In genomic region chr3:50611464-50612233, GRCh38 we compare ENCODE assay signal across 8 cellular contexts. TPM values are rescaled to one million over a fixed set of nuclear protein-coding genes. Genes with fewer than 3 reads are reported as not detected.
DNase-seq lines count a peak whose midpoint lies in the region; ATAC-seq and TF ChIP-seq lines count a peak whose summit lies in the region.

CISH (minus strand) TSS chr3:50611774; CDS start chr3:50611650, 124 bp downstream.

- H3K9me3 ChIP-seq in IMR-90 (ENCODE audit: control insufficient read depth, insufficient read depth, low read length) (no peaks in the 10 kb centered on the region), Peyer's patch (no peaks in the 10 kb centered on the region), esophagus squamous epithelium (no peaks in the 10 kb centered on the region)

- H4K5ac ChIP-seq in IMR-90 (ENCODE audit: low read depth, low read length) = peak within 1 kb of the TSS; percentile 13; the same call in 1 of the 2 replicates

- H2AK9ac ChIP-seq in IMR-90 (replicated peaks; ENCODE audit: low read depth, low read length, poor library complexity) = peak within 1 kb of the TSS; percentile 86

- peaks cover 11% of the 10 kb centered on the region for H3K9me1 ChIP-seq in IMR-90 (ENCODE audit: insufficient read depth, low read length)

- peak within 1 kb of the TSS; percentile 78 to 94 (median 91) for H3K4me3 Mint-ChIP-seq in naive B cell
- H3K4me3 Mint-ChIP-seq in stimulated activated memory B cell treated with anti-CD40 and anti-IgM and Interleukin-4, amounts not matched to agents 10 μg/mL and 1 μg/mL and 100 μg/mL, for 72 hours = peak within 1 kb of the TSS; percentile 79

- H2BK120ac ChIP-seq in IMR-90 (ENCODE audit: low read depth, low read length) = peak within 1 kb of the TSS; percentile 12; the same call in 1 of the 2 replicates

- POLR2A ChIA-PET in IMR-90 (lab: Charles Lee; ENCODE audit: unreplicated experiment) = interaction anchor here (1.0 to 1.8 kb wide), 2 partner anchors 10 to 42 kb away, joined by 5 to 8 read pairs; partner anchors contain the start of gene HEMK1

- no peaks in the 10 kb centered on the region for H3K36me3 Mint-ChIP-seq in naive B cell
- H3K36me3 Mint-ChIP-seq in stimulated activated memory B cell treated with anti-CD40 and anti-IgM and Interleukin-4, amounts not matched to agents 10 μg/mL and 1 μg/mL and 100 μg/mL, for 72 hours = peaks cover 45% of the 10 kb centered on the region

- H3K18ac ChIP-seq in IMR-90 (ENCODE audit: low read depth, low read length) = peak within 1 kb of the TSS; percentile 22; the same call in 1 of the 2 replicates

- H3K4ac ChIP-seq in IMR-90 (ENCODE audit: low read depth, low read length) = peak within 1 kb of the TSS; percentile 66

- H4K8ac ChIP-seq in IMR-90 (ENCODE audit: low read depth in 2 of 2, low read length in 2 of 2) = peak within 1 kb of the TSS; percentile 8 to 38; a peak in 1 of 4 replicates

- no TSS peak for BruUV-seq in IMR-90 (replicated peaks; lab: Mats Ljungman, UMichigan)

- H2BK5ac ChIP-seq in IMR-90 (ENCODE audit: low read depth, low read length, poor library complexity, severe bottlenecking) = peak within 1 kb of the TSS; percentile 52

- H3K4me1 ChIP-seq in IMR-90 (ENCODE audit: control insufficient read depth, insufficient read depth, low read length) (peaks cover 4% of the 10 kb centered on the region), Peyer's patch (peaks cover 0 to 60% (median 15%) of the 10 kb centered on the region in 4 donors), esophagus squamous epithelium (peaks cover 21 to 88% (median 52%) of the 10 kb centered on the region in 3 donors)

- DNase-seq in DMS79 treated with DMSO at 0.1 percent for 48 hours (lab: John Stamatoyannopoulos, UW) (peak; percentile 70), IMR-90 (peak; percentile 91), Peyer's patch (peak; percentile 92 to 97 (median 97)), esophagus squamous epithelium (lab: John Stamatoyannopoulos, UW) (peak; percentile 90), naive B cell (peak; percentile 89)
- peak; percentile 99 to 100 for DNase-seq in activated T-cell treated with anti-CD3 and anti-CD28 coated beads, Interleukin-2, amount 50 U/mL, for 48 hours

- dilution Hi-C loops in IMR-90 (cut with HindIII; ENCODE audit: low sequenced_read_pairs, unreplicated experiment) = no loop called here

- H3K36me3 ChIP-seq in IMR-90 (ENCODE audit: control insufficient read depth, insufficient read depth, low read length) (peaks cover 12% of the 10 kb centered on the region; the same call in 1 of the 2 replicates), Peyer's patch (peaks cover 0 to 19% (median 0%) of the 10 kb centered on the region in 3 donors), esophagus squamous epithelium (peaks cover 0 to 20% (median 3%) of the 10 kb centered on the region in 3 donors)

- no peaks in the 10 kb centered on the region for H3K9me3 Mint-ChIP-seq in naive B cell
- H3K9me3 Mint-ChIP-seq in stimulated activated memory B cell treated with anti-CD40 and anti-IgM and Interleukin-4, amounts not matched to agents 10 μg/mL and 1 μg/mL and 100 μg/mL, for 72 hours = no peaks in the 10 kb centered on the region

- peak within 1 kb of the TSS; percentile 53; the same call in 1 of the 2 replicates for H3K56ac ChIP-seq in IMR-90 (ENCODE audit: extremely low read depth, insufficient read depth, low read length)

- CTCF ChIA-PET in IMR-90 (lab: Yijun Ruan, JAX) = interaction anchor here (0.8 to 3.3 kb wide), 4 partner anchors 10 to 40 kb away, joined by 3 to 20 read pairs (median 6); no protein-coding TSS in a partner anchor

- peak within 1 kb of the TSS; percentile 56; the same call in 1 of the 2 replicates for H4K91ac ChIP-seq in IMR-90 (ENCODE audit: insufficient read depth, low read depth, low read length)

- peak within 1 kb of the TSS; percentile 70 for H3K9ac ChIP-seq in IMR-90 (ENCODE audit: low read depth, low read length)

- H2AFZ ChIP-seq in IMR-90 (replicated peaks; ENCODE audit: low read length, poor library complexity) = peak within 1 kb of the TSS; percentile 94

- H3K27me3 Mint-ChIP-seq in naive B cell = no peaks in the 10 kb centered on the region
- H3K27me3 Mint-ChIP-seq in stimulated activated memory B cell treated with anti-CD40 and anti-IgM and Interleukin-4, amounts not matched to agents 10 μg/mL and 1 μg/mL and 100 μg/mL, for 72 hours = no peaks in the 10 kb centered on the region

- H2AK5ac ChIP-seq in IMR-90 (ENCODE audit: low read depth, low read length) = peak within 1 kb of the TSS; percentile 70

- peaks cover 36 to 44% (median 42%) of the 10 kb centered on the region in 3 donors for H3K4me1 Mint-ChIP-seq in naive B cell
- H3K4me1 Mint-ChIP-seq in stimulated activated memory B cell treated with anti-CD40 and anti-IgM and Interleukin-4, amounts not matched to agents 10 μg/mL and 1 μg/mL and 100 μg/mL, for 72 hours = peaks cover 63% of the 10 kb centered on the region

- no peak within 1 kb of the TSS for H2BK20ac ChIP-seq in IMR-90 (ENCODE audit: low read depth, low read length)

- peak within 1 kb of the TSS; percentile 81 for H3K4me3 ChIP-seq in IMR-90 (ENCODE audit: insufficient read depth, low read depth, low read length)
- H3K4me3 ChIP-seq in Peyer's patch = peak within 1 kb of the TSS; percentile 55 to 87 (median 68)
- peak within 1 kb of the TSS; percentile 56 to 85 (median 76) for H3K4me3 ChIP-seq in esophagus squamous epithelium

- H3K27ac ChIP-seq in IMR-90 (ENCODE audit: insufficient read depth, low read length) (peak within 1 kb of the TSS; percentile 79), Peyer's patch (peak within 1 kb of the TSS; percentile 81 to 92 (median 88)), esophagus squamous epithelium (peak within 1 kb of the TSS; percentile 83 to 93 (median 90))

- H3K27me3 ChIP-seq in IMR-90 (ENCODE audit: control insufficient read depth, insufficient read depth, low read length) (no peaks in the 10 kb centered on the region), Peyer's patch (no peaks in the 10 kb centered on the region), esophagus squamous epithelium (no peaks in the 10 kb centered on the region)

- no peaks in the 10 kb centered on the region for H4K20me1 ChIP-seq in IMR-90 (ENCODE audit: insufficient read depth, low read length)

- 1% methylated on average over 53 of the region's 75 CpGs; no CpG with 5 or more reads in 1 of the 2 experiments for WGBS in IMR-90 (ENCODE audit: extremely low coverage in 2 of 2, insufficient read length in 1 of 2), 2 experiments
- 0% methylated on average over 4 to 24 of the region's 75 CpGs for WGBS in esophagus squamous epithelium, 2 donors

- H3K23ac ChIP-seq in IMR-90 (ENCODE audit: low read depth, low read length) = peak within 1 kb of the TSS; percentile 79

- peak within 1 kb of the TSS; percentile 21; the same call in 1 of the 3 replicates for H2BK15ac ChIP-seq in IMR-90 (ENCODE audit: low read depth, low read length)

- TF ChIP-seq POLR2A in IMR-90 (IDR thresholded peaks at IDR 0.05; ENCODE audit: low read depth, low read length) (0 out of 2 replicates have a peak, but pooled peaks have one; percentile 38), Peyer's patch (IDR thresholded peaks at IDR 0.05) (peak; percentile 78 to 95), esophagus squamous epithelium (IDR thresholded peaks at IDR 0.05) (peak in 2 of 4 donors; percentile 61 to 88)

- peak within 1 kb of the TSS; percentile 70 for H3K14ac ChIP-seq in IMR-90 (replicated peaks; ENCODE audit: low read depth, low read length)

- peak; percentile 44 for TF ChIP-seq CTCF in IMR-90 (conservative IDR thresholded peaks at IDR 0.05; ENCODE audit: low read depth, low read length)
- peak in 4 of 6 experiments; percentile 26 to 36 (median 35) for TF ChIP-seq CTCF in Peyer's patch (IDR thresholded peaks at IDR 0.05)
- peak in 3 of 6 experiments; percentile 10 to 47 (median 30) for TF ChIP-seq CTCF in esophagus squamous epithelium (IDR thresholded peaks at IDR 0.05)

- H3K27ac Mint-ChIP-seq in naive B cell = peak within 1 kb of the TSS; percentile 55 to 96 (median 87)
- peak within 1 kb of the TSS; percentile 87 for H3K27ac Mint-ChIP-seq in stimulated activated memory B cell treated with anti-CD40 and anti-IgM and Interleukin-4, amounts not matched to agents 10 μg/mL and 1 μg/mL and 100 μg/mL, for 72 hours

- ATAC-seq in GM21528 (IDR thresholded peaks at IDR 0.05; ENCODE audit: low FRiP score, unreplicated experiment) (peak; percentile 68), IMR-90 (ENCODE audit: low read depth) (peak; percentile 82), naive B cell (ENCODE audit: low read depth in 2 of 2) (peak; percentile 71 to 72)
- peak; percentile 88 for ATAC-seq in stimulated activated memory B cell treated with anti-CD40 and anti-IgM and Interleukin-4, amounts not matched to agents 10 μg/mL and 1 μg/mL and 100 μg/mL, for 72 hours

- H3K79me1 ChIP-seq in IMR-90 (ENCODE audit: low read depth in 1 of 2, low read length in 2 of 2) = peaks cover 13% of the 10 kb centered on the region in 2 experiments; a peak in 3 of 4 replicates

- TF ChIP-seq RAD21 in IMR-90 (IDR thresholded peaks at IDR 0.05; ENCODE audit: low read length) = peak; percentile 31; the same call in 1 of the 2 replicates

- in situ Hi-C loops in IMR-90 (cut with MboI; ENCODE audit: low sequenced_read_pairs) = loop anchor here (5.0 to 25.0 kb wide), 2 partner anchors 39 to 1076 kb away; no protein-coding TSS in a partner anchor

- intact Hi-C loops in IMR-90 (cut with micrococcal nuclease) (loop anchor here (1.0 to 10.0 kb wide), 2 partner anchors 9 to 1053 kb away; no protein-coding TSS in a partner anchor), esophagus squamous epithelium (cut with DNase I) (loop anchor here (2.0 kb wide), 1 partner anchor 39 kb away; no protein-coding TSS in a partner anchor)

- H3K4me2 ChIP-seq in IMR-90 (ENCODE audit: low read depth, low read length) = peak within 1 kb of the TSS; percentile 92

TF ChIP-seq in IMR-90, 13 proteins besides CTCF, POLR2A, EP300 and RAD21 (continues in another document):
- TF ChIP-seq MXI1 (IDR thresholded peaks at IDR 0.05; ENCODE audit: borderline replicate concordance, low read depth, low read length) = peak; percentile 44; the same call in 1 of the 2 replicates
- no peak for TF ChIP-seq BHLHE40 (IDR thresholded peaks at IDR 0.05; ENCODE audit: low read depth, low read length)
- peak; percentile 28 for TF ChIP-seq USF2 (IDR thresholded peaks at IDR 0.05; ENCODE audit: low read depth, low read length)

RNA-seq across cellular contexts. Expression of gene CISH, which starts in this region (rescaled TPM):
- total RNA-seq in IMR-90 (2012; rRNA removed) (0.83 and 0.90 TPM in 2 replicates), Peyer's patch (10 to 100 TPM in 3 of 4 donors, 1 to 10 TPM in 1; 9.7 to 13.5 (median 10.9) TPM), esophagus squamous epithelium (10 to 100 TPM in 1 of 4 donors, 1 to 10 TPM in 3; 3.1 to 11.1 (median 6.8) TPM)
- polyA plus RNA-seq in IMR-90 (2012; rRNA removed) (4.0 and 4.6 TPM in 2 replicates), naive B cell (ENCODE audit: low read depth in 6 of 6) (1 to 10 TPM in 1 of 6 donors, under 1 TPM in 3, not detected in 2; 0.34 to 1.3 (median 0.76) TPM)
- 2.3 and 5.7 TPM in 2 replicates for polyA plus RNA-seq in IMR-90 (2012; cell fraction: cytosol; rRNA removed)
- 3.0 and 6.5 TPM in 2 replicates for polyA plus RNA-seq in IMR-90 (2012; cell fraction: nucleus; rRNA removed; ENCODE audit: low replicate concordance)

Comparison
In these comparisons a context has a peak if more than half of its experiments do, and no peak if none do; other contexts are left out.
1. Peak in every context shown above with its lines: DNase-seq, ATAC-seq, H3K4me3 ChIP-seq and H3K27ac ChIP-seq.